In the genomic region with DNA sequence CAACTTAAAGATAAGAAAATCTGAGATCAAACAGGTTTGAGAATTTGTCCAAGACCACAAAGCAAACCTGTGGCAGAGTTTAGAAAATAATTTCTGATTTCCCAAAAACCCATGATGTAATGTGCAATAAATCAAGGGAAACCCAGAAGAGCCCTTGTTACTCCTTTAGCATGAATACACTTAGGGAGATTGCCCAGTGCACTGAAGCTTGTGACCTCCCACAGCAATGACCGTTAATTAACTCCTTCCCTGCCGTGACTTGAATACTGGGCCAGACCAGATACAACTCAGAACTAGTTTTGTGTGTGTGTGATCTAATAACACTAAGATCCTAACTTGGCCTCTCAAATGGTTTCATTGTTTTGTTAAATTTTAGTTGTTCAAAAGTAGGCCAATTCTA, we compare ENCODE assay signal across 11 cellular contexts. TPM values are rescaled to one million over a fixed set of nuclear protein-coding genes. Genes with fewer than 3 reads are reported as not detected.
DNase-seq lines count a peak whose midpoint lies in the region; ATAC-seq and TF ChIP-seq lines count a peak whose summit lies in the region.
"Had no signal": no experiment of that assay in that cellular context is flagged by ENCODE, and none has a peak within 500 bp of the region (broad histone marks: within the 10 kb centered on the region; RNA-seq: fewer than 3 reads in every experiment).

No MANE protein-coding gene starts in this region.

- no peak overlapping the region for H3K27ac Mint-ChIP-seq in mesothelial cell of epicardium

- H3K27me3 Mint-ChIP-seq in mesothelial cell of epicardium (ENCODE audit: low read depth) = no peaks in the 10 kb centered on the region

- no peaks in the 10 kb centered on the region for H3K36me3 ChIP-seq in ES-I3 (ENCODE audit: insufficient read depth, low read length)
- H3K36me3 ChIP-seq: vagina had no signal

- DNase-seq in AG20443 (ENCODE audit: low spot score) = peak; percentile 33
- peak; percentile 54 for DNase-seq in amniotic epithelial cell (ENCODE audit: low read depth)
- DNase-seq in mesothelial cell of epicardium (ENCODE audit: low spot score in 2 of 2, unreplicated experiment in 2 of 2) = no peak
- DNase-seq in foreskin fibroblast = no peak
- no peak for DNase-seq in KBM-7
- no peak for DNase-seq in NCI-H2171 treated with DMSO at 0.1 percent for 48 hours (lab: John Stamatoyannopoulos, UW)
- DNase-seq: NCI-H1048; stimulated activated CD4-positive, alpha-beta T cell treated with anti-CD3 and anti-CD28 coated beads, Interleukin-2, amount 100 ng/mL, for 48 hours had no signal

- H3K9ac ChIP-seq in ES-I3 (ENCODE audit: low read depth, low read length) = 0 out of 2 replicates have a peak overlapping the region, but pooled peaks have one; percentile 20

- H3K4me1 Mint-ChIP-seq in mesothelial cell of epicardium = peaks cover 17% of the 10 kb centered on the region

- in situ Hi-C loops in KBM-7 (cut with MboI; ENCODE audit: low pct_unique_long_range_greater_than_20kb, low sequenced_read_pairs) = no loop called here

- TF ChIP-seq CTCF in mesothelial cell of epicardium (IDR thresholded peaks at IDR 0.05; ENCODE audit: unreplicated experiment) = no peak
- TF ChIP-seq CTCF in foreskin fibroblast (IDR thresholded peaks at IDR 0.05; ENCODE audit: low read depth, low read length) = no peak

- H3K9me3 ChIP-seq in ES-I3 (ENCODE audit: control insufficient read depth, insufficient read depth, low read length) = no peaks in the 10 kb centered on the region
- H3K9me3 ChIP-seq: vagina had no signal

- peak overlapping the region; percentile 6 for H3K4me3 Mint-ChIP-seq in mesothelial cell of epicardium

- H3K4me1 ChIP-seq in ES-I3 (ENCODE audit: insufficient read depth, low read length) = peaks cover 5% of the 10 kb centered on the region; the same call in 1 of the 2 replicates

- ATAC-seq in activated CD4-positive, CD25-positive, alpha-beta regulatory T cell treated with anti-CD3 and anti-CD28 coated beads, Interleukin-2, amount 50 U/mL, for 24 hours = no peak

- no peaks in the 10 kb centered on the region for H3K9me3 Mint-ChIP-seq in mesothelial cell of epicardium

- peak overlapping the region in 1 of 2 donors; percentile 28 for H3K4me3 ChIP-seq in foreskin fibroblast (ENCODE audit: low read depth in 1 of 2, low read length in 2 of 2)

- H3K36me3 Mint-ChIP-seq in mesothelial cell of epicardium = peaks cover 6% of the 10 kb centered on the region

RNA-seq across cellular contexts. Expression of gene PRKAR2A, which starts 2.5 kb away (rescaled TPM):
- total RNA-seq in mesothelial cell of epicardium = 34.1 to 37.5 TPM (median 35.4 TPM) in 3 replicates

RNA-seq across cellular contexts. Expression of gene SLC25A20, which starts 53.5 kb away (rescaled TPM):
- 9.7 to 10.7 TPM (median 10.5 TPM) in 3 replicates for total RNA-seq in mesothelial cell of epicardium

Comparison
In these comparisons a context has a peak if more than half of its experiments do, and no peak if none do; other contexts are left out.
1. DNase-seq: peak in AG20443 (single experiment) and amniotic epithelial cell (single experiment); none in mesothelial cell of epicardium (0 of 2), foreskin fibroblast (0 of 2), KBM-7 (single experiment) and NCI-H2171 treated with DMSO at 0.1 percent for 48 hours (single experiment).